ENCODE assay signal across 21 cellular contexts in genomic region chr16:51573191-51573590, GRCh38.
"Had no signal": no experiment of that assay in that cellular context is flagged by ENCODE, and none has a peak within 500 bp of the region (broad histone marks: within the 10 kb centered on the region; RNA-seq: fewer than 3 reads in every experiment).

No MANE protein-coding gene starts in this region.

- H3K36me3 ChIP-seq: esophagus squamous epithelium, ovary, right lobe of liver, suprapubic skin, transverse colon, upper lobe of right lung, uterus had no signal

- H3K27ac Mint-ChIP-seq: effector memory CD8-positive, alpha-beta T cell; naive thymus-derived CD8-positive, alpha-beta T cell; nephron progenitor cell; stimulated activated naive B cell treated with anti-CD40 and anti-IgM and Interleukin-4, amounts not matched to agents 10 μg/mL and 1 μg/mL and 100 μg/mL, for 72 hours; stimulated activated naive CD8-positive, alpha-beta T cell treated with anti-CD3 and anti-CD28 coated beads, Interleukin-15, Interleukin-2, amounts not matched to agents 100 ng/mL and 50 ng/mL, for 24 hours had no signal

- DNase-seq: cortex of kidney; effector memory CD8-positive, alpha-beta T cell; erythroblast; esophagus squamous epithelium; foreskin melanocyte; mesendoderm; naive thymus-derived CD8-positive, alpha-beta T cell; nephron progenitor cell; occipital lobe; ovary; right lobe of liver; small intestine; stimulated activated CD4-positive, alpha-beta T cell treated with anti-CD3 and anti-CD28 coated beads, Interleukin-15, amount 100 ng/mL, for 24 hours; stimulated activated CD4-positive, alpha-beta T cell treated with anti-CD3 and anti-CD28 coated beads, Interleukin-2, amount 100 ng/mL, for 48 hours; stimulated activated naive B cell treated with anti-CD40 and anti-IgM and Interleukin-4, amounts not matched to agents 10 μg/mL and 1 μg/mL and 100 μg/mL, for 72 hours; transverse colon; upper lobe of right lung; uterus had no signal

- H3K27ac ChIP-seq: esophagus squamous epithelium, ovary, right lobe of liver, suprapubic skin, transverse colon, upper lobe of right lung, uterus had no signal

- H3K27me3 ChIP-seq: ovary, right lobe of liver, upper lobe of right lung, uterus had no signal

- H3K4me3 Mint-ChIP-seq: effector memory CD8-positive, alpha-beta T cell; naive thymus-derived CD8-positive, alpha-beta T cell; nephron progenitor cell; stimulated activated naive B cell treated with anti-CD40 and anti-IgM and Interleukin-4, amounts not matched to agents 10 μg/mL and 1 μg/mL and 100 μg/mL, for 72 hours; stimulated activated naive CD8-positive, alpha-beta T cell treated with anti-CD3 and anti-CD28 coated beads, Interleukin-15, Interleukin-2, amounts not matched to agents 100 ng/mL and 50 ng/mL, for 24 hours had no signal

- H3K9me3 ChIP-seq: esophagus squamous epithelium, ovary, right lobe of liver, suprapubic skin, transverse colon, upper lobe of right lung, uterus had no signal

- H3K9me3 Mint-ChIP-seq: nephron progenitor cell had no signal

- H3K36me3 Mint-ChIP-seq: naive thymus-derived CD8-positive, alpha-beta T cell; stimulated activated naive B cell treated with anti-CD40 and anti-IgM and Interleukin-4, amounts not matched to agents 10 μg/mL and 1 μg/mL and 100 μg/mL, for 72 hours had no signal

- H3K27me3 Mint-ChIP-seq: effector memory CD8-positive, alpha-beta T cell; stimulated activated naive B cell treated with anti-CD40 and anti-IgM and Interleukin-4, amounts not matched to agents 10 μg/mL and 1 μg/mL and 100 μg/mL, for 72 hours; stimulated activated naive CD8-positive, alpha-beta T cell treated with anti-CD3 and anti-CD28 coated beads, Interleukin-15, Interleukin-2, amounts not matched to agents 100 ng/mL and 50 ng/mL, for 24 hours had no signal

- H3K4me1 Mint-ChIP-seq: naive thymus-derived CD8-positive, alpha-beta T cell; stimulated activated naive B cell treated with anti-CD40 and anti-IgM and Interleukin-4, amounts not matched to agents 10 μg/mL and 1 μg/mL and 100 μg/mL, for 72 hours had no signal

- H3K4me1 ChIP-seq: right lobe of liver, transverse colon, upper lobe of right lung, uterus had no signal

- ATAC-seq: effector memory CD8-positive, alpha-beta T cell; left lobe of liver; naive thymus-derived CD8-positive, alpha-beta T cell; right lobe of liver; stimulated activated naive B cell treated with anti-CD40 and anti-IgM and Interleukin-4, amounts not matched to agents 10 μg/mL and 1 μg/mL and 100 μg/mL, for 72 hours; upper lobe of right lung had no signal

- H3K4me3 ChIP-seq: esophagus squamous epithelium, ovary, right lobe of liver, suprapubic skin, transverse colon, upper lobe of right lung, uterus had no signal
